Comparison of ENCODE assay signal across 18 cellular contexts in the genomic region with DNA sequence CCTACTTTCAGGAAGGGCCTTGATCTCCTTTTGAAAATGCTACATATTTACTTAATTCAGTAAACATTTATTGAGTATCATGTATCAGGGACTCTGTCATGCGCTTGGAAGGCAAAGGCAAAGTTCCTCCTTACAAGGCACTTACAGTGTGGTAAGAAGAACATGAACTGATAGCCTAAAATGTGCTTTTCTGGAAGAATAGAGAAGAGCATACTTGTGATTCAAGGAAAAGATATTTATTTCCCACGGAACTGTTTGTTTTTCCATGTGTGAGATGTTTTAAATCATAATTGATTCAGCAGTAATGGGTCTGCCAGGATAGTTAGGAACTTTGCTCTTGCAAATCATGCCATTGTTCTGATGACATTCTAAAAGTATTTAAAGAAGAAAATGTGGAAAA.
DNase-seq lines count a peak whose midpoint lies in the region; ATAC-seq, FAIRE-seq and TF ChIP-seq lines count a peak whose summit lies in the region.
"Had no signal": no experiment of that assay in that cellular context is flagged by ENCODE, and none has a peak within 500 bp of the region (broad histone marks: within the 10 kb centered on the region; RNA-seq: fewer than 3 reads in every experiment).

No MANE protein-coding gene starts in this region.

- no peak for FAIRE-seq in astrocyte (lab: Jason Lieb, UNC)
- FAIRE-seq in kidney (lab: Jason Lieb, UNC), result no peak
- FAIRE-seq: G401.6, H54 had no signal

- H3K4me3 ChIP-seq in AG04449 (ENCODE audit: low read depth, low read length) (no peak overlapping the region), GM23338 (no peak overlapping the region), astrocyte (ENCODE audit: insufficient read depth, low read depth, low read length) (no peak overlapping the region), kidney (ENCODE audit: low read length in 2 of 2) (no peak overlapping the region)
- H3K4me3 ChIP-seq: BLaER1 treated with 17β-estradiol and CSF1 and Interleukin-3, amounts not matched to agents 10 nM and 100 nM; thoracic aorta had no signal

- CTCF ChIA-PET in AG04449 (lab: Yijun Ruan, JAX), result no interaction called here

- H3K36me3 ChIP-seq in GM23338 (ENCODE audit: insufficient read depth), result no peaks in the 10 kb centered on the region
- no peaks in the 10 kb centered on the region for H3K36me3 ChIP-seq in astrocyte (ENCODE audit: insufficient read depth, low read length)
- H3K36me3 ChIP-seq in kidney (ENCODE audit: control insufficient read depth in 1 of 2, insufficient read depth in 2 of 2, low read length in 2 of 2), result no peaks in the 10 kb centered on the region
- H3K36me3 ChIP-seq: BLaER1 treated with 17β-estradiol and CSF1 and Interleukin-3, amounts not matched to agents 10 nM and 100 nM; thoracic aorta had no signal

- peaks cover 20% of the 10 kb centered on the region for H3K4me1 Mint-ChIP-seq in GM23338
- peaks cover 6% of the 10 kb centered on the region for H3K4me1 Mint-ChIP-seq in astrocyte (ENCODE audit: low read depth, unreplicated experiment)
- H3K4me1 Mint-ChIP-seq: activated CD4-positive, alpha-beta memory T cell treated with anti-CD3 and anti-CD28 coated beads, Interleukin-2, amount 10 ng/mL, durations not matched to agents 7 days and 5 days had no signal

- intact Hi-C loops in left colon (cut with DNase I, micrococcal nuclease) (no loop called here), kidney (cut with DNase I) (no loop called here)

- POLR2A ChIA-PET in AG04449 (lab: Yijun Ruan, JAX), result no interaction called here

- peaks cover 20% of the 10 kb centered on the region for H3K4me1 ChIP-seq in GM23338 (ENCODE audit: insufficient read depth)
- no peaks in the 10 kb centered on the region for H3K4me1 ChIP-seq in astrocyte (ENCODE audit: insufficient read depth, low read length)
- H3K4me1 ChIP-seq in kidney (ENCODE audit: control insufficient read depth in 1 of 2, insufficient read depth in 1 of 2, low read depth in 1 of 2, low read length in 2 of 2), result no peaks in the 10 kb centered on the region
- H3K4me1 ChIP-seq: BLaER1 treated with 17β-estradiol and CSF1 and Interleukin-3, amounts not matched to agents 10 nM and 100 nM had no signal

- no peaks in the 10 kb centered on the region for H3F3A ChIP-seq in GM23338 (replicated peaks; ENCODE audit: low read depth)

- ATAC-seq in GM23338 (no peak; the same call in 2 of the 3 replicates), left colon (no peak), HG02798 (IDR thresholded peaks at IDR 0.05; ENCODE audit: poor library complexity, unreplicated experiment) (no peak)

- H3K4me2 ChIP-seq in GM23338 (peak overlapping the region; percentile 40; the same call in 1 of the 2 replicates), astrocyte (ENCODE audit: low read length) (peak overlapping the region; percentile 6)
- H3K4me2 ChIP-seq: BLaER1 treated with 17β-estradiol and CSF1 and Interleukin-3, amounts not matched to agents 10 nM and 100 nM had no signal

- H3K27ac ChIP-seq in GM23338 (ENCODE audit: low read depth) (no peak overlapping the region), astrocyte (ENCODE audit: low read depth, low read length) (no peak overlapping the region), kidney (ENCODE audit: low read depth in 2 of 2, low read length in 2 of 2) (no peak overlapping the region)
- H3K27ac ChIP-seq: BLaER1 treated with 17β-estradiol and CSF1 and Interleukin-3, amounts not matched to agents 10 nM and 100 nM; thoracic aorta had no signal

- H3K9me3 Mint-ChIP-seq in GM23338, result no peaks in the 10 kb centered on the region
- H3K9me3 Mint-ChIP-seq in astrocyte (ENCODE audit: unreplicated experiment), result no peaks in the 10 kb centered on the region
- H3K9me3 Mint-ChIP-seq: activated CD4-positive, alpha-beta memory T cell treated with anti-CD3 and anti-CD28 coated beads, Interleukin-2, amount 10 ng/mL, durations not matched to agents 7 days and 5 days had no signal

- H3K36me3 Mint-ChIP-seq in GM23338 (ENCODE audit: low read depth) (no peaks in the 10 kb centered on the region), astrocyte (ENCODE audit: low read depth, unreplicated experiment) (peaks cover 1% of the 10 kb centered on the region)

- 0 out of 2 replicates have a peak, but pooled peaks cover 5% of the 10 kb centered on the region for H3K9me2 ChIP-seq in GM23338 (ENCODE audit: insufficient read depth)

- H3K27me3 Mint-ChIP-seq in GM23338 (ENCODE audit: insufficient read depth, low read depth, poor library complexity) (no peaks in the 10 kb centered on the region), astrocyte (ENCODE audit: low read depth, unreplicated experiment) (no peaks in the 10 kb centered on the region)
- H3K27me3 Mint-ChIP-seq: activated CD4-positive, alpha-beta memory T cell treated with anti-CD3 and anti-CD28 coated beads, Interleukin-2, amount 10 ng/mL, durations not matched to agents 7 days and 5 days had no signal

- peak; percentile 40 for DNase-seq in AG04449 (ENCODE audit: low read depth, low spot score)
- peak; percentile 17 for DNase-seq in GM23338 (ENCODE audit: low spot score)
- DNase-seq in astrocyte (ENCODE audit: low read depth), result peak; percentile 66
- peak; percentile 23 for DNase-seq in iris pigment epithelial cell (ENCODE audit: low read depth)
- no peak for DNase-seq in T-helper 9 cell
- no peak for DNase-seq in left colon
- no peak for DNase-seq in kidney
- DNase-seq: activated CD4-positive, alpha-beta memory T cell treated with anti-CD3 and anti-CD28 coated beads, Interleukin-2, amount 10 ng/mL, durations not matched to agents 7 days and 5 days; effector CD4-positive, alpha-beta T cell; KG1; kidney glomerular epithelial cell; NCI-H1436 treated with DMSO at 0.1 percent for 48 hours; NCI-H748 treated with DMSO at 0.1 percent for 48 hours had no signal

- no peaks in the 10 kb centered on the region for H3K27me3 ChIP-seq in GM23338 (ENCODE audit: insufficient read depth)
- no peaks in the 10 kb centered on the region for H3K27me3 ChIP-seq in astrocyte (ENCODE audit: insufficient read depth, low read length)
- H3K27me3 ChIP-seq: BLaER1 treated with 17β-estradiol and CSF1 and Interleukin-3, amounts not matched to agents 10 nM and 100 nM had no signal

- no peaks in the 10 kb centered on the region for H4K20me1 ChIP-seq in GM23338 (replicated peaks; ENCODE audit: insufficient read depth)
- H4K20me1 ChIP-seq in astrocyte (ENCODE audit: insufficient read depth, low read length), result no peaks in the 10 kb centered on the region
- H4K20me1 ChIP-seq: BLaER1 treated with 17β-estradiol and CSF1 and Interleukin-3, amounts not matched to agents 10 nM and 100 nM had no signal

- H3K79me2 ChIP-seq in GM23338 (replicated peaks; ENCODE audit: insufficient read depth), result no peaks in the 10 kb centered on the region
- no peaks in the 10 kb centered on the region for H3K79me2 ChIP-seq in astrocyte (ENCODE audit: insufficient read depth, low read length)

- no peak for TF ChIP-seq CTCF in AG04449 (IDR thresholded peaks at IDR 0.05; ENCODE audit: insufficient read depth, low read length, missing control alignments)
- TF ChIP-seq CTCF in GM23338 (conservative IDR thresholded peaks at IDR 0.05; ENCODE audit: low read depth in 2 of 2), result no peak
- no peak for TF ChIP-seq CTCF in astrocyte (IDR thresholded peaks at IDR 0.05; ENCODE audit: insufficient read depth, low read depth, low read length)
- no peak for TF ChIP-seq CTCF in kidney (IDR thresholded peaks at IDR 0.05; ENCODE audit: borderline replicate concordance, extremely low read depth, insufficient read depth)

- H3K9ac ChIP-seq in astrocyte (ENCODE audit: low read length) (no peak overlapping the region), kidney (ENCODE audit: low read length in 2 of 2) (no peak overlapping the region)
- H3K9ac ChIP-seq: BLaER1 treated with 17β-estradiol and CSF1 and Interleukin-3, amounts not matched to agents 10 nM and 100 nM had no signal

- H3K27ac Mint-ChIP-seq in GM23338 (peak overlapping the region; percentile 78), astrocyte (ENCODE audit: unreplicated experiment) (no peak overlapping the region)
- H3K27ac Mint-ChIP-seq: activated CD4-positive, alpha-beta memory T cell treated with anti-CD3 and anti-CD28 coated beads, Interleukin-2, amount 10 ng/mL, durations not matched to agents 7 days and 5 days had no signal

- no peak overlapping the region for H3K4me3 Mint-ChIP-seq in GM23338
- H3K4me3 Mint-ChIP-seq in astrocyte (ENCODE audit: unreplicated experiment), result no peak overlapping the region
- H3K4me3 Mint-ChIP-seq: activated CD4-positive, alpha-beta memory T cell treated with anti-CD3 and anti-CD28 coated beads, Interleukin-2, amount 10 ng/mL, durations not matched to agents 7 days and 5 days had no signal

- H3K9me3 ChIP-seq in astrocyte (ENCODE audit: insufficient read depth, low read depth, low read length), result no peaks in the 10 kb centered on the region
- no peaks in the 10 kb centered on the region for H3K9me3 ChIP-seq in kidney (ENCODE audit: control insufficient read depth in 1 of 2, low read length in 2 of 2)
- H3K9me3 ChIP-seq: BLaER1 treated with 17β-estradiol and CSF1 and Interleukin-3, amounts not matched to agents 10 nM and 100 nM; thoracic aorta had no signal

- H2AFZ ChIP-seq in GM23338, result no peak overlapping the region
- no peak overlapping the region for H2AFZ ChIP-seq in astrocyte (ENCODE audit: low read depth, low read length)

TF ChIP-seq in GM23338, 12 proteins besides CTCF, POLR2A, EP300 and RAD21 (continues in another document):
- TF ChIP-seq NANOG (IDR thresholded peaks at IDR 0.05; ENCODE audit: borderline replicate concordance), result no peak
- TF ChIP-seq CREB1 (CRISPR knock-in tag; IDR thresholded peaks at IDR 0.05; ENCODE audit: low read depth), result no peak
- TF ChIP-seq, protein P1, sequence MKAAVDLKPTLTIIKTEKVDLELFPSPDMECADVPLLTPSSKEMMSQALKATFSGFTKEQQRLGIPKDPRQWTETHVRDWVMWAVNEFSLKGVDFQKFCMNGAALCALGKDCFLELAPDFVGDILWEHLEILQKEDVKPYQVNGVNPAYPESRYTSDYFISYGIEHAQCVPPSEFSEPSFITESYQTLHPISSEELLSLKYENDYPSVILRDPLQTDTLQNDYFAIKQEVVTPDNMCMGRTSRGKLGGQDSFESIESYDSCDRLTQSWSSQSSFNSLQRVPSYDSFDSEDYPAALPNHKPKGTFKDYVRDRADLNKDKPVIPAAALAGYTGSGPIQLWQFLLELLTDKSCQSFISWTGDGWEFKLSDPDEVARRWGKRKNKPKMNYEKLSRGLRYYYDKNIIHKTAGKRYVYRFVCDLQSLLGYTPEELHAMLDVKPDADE (IDR thresholded peaks at IDR 0.05), result no peak
- TF ChIP-seq ZNF331 (CRISPR knock-in tag; IDR thresholded peaks at IDR 0.05; ENCODE audit: low read depth), result no peak
- no peak for TF ChIP-seq JUNB (IDR thresholded peaks at IDR 0.05; ENCODE audit: unreplicated experiment)

Comparison
In these comparisons a context has a peak if more than half of its experiments do, and no peak if none do; other contexts are left out.
1. DNase-seq: peak in AG04449 (single experiment), GM23338 (single experiment), astrocyte (single experiment) and iris pigment epithelial cell (single experiment); none in T-helper 9 cell (single experiment), left colon (0 of 2) and kidney (single experiment).